Comparison of ENCODE assay signal across 1 cellular context in the genomic region with DNA sequence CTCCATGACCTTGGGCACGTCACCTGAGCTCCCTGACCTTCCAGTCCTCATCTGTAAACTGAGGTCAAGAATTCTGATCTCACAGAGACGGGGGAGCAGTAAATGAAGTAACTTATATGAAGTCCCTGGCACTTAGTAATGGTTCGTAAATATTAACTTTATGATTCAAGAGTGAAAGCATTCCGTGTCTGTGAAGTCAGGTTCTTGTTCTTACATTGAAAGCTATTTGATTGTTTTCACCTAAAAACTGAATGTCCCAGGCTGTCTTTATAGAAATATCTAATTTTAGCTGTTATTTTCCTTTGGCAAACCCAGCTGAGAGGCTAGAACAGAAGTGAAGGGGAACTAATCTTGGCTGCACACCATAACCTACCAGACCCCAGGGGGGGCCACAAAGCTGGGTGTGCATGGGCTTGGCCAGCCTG.
TF ChIP-seq lines count a peak whose summit lies in the region.

No MANE protein-coding gene starts in this region.

TF ChIP-seq in K562, 482 proteins besides CTCF, POLR2A, EP300 and RAD21 (continued from another document):
- TF ChIP-seq, protein P1, sequence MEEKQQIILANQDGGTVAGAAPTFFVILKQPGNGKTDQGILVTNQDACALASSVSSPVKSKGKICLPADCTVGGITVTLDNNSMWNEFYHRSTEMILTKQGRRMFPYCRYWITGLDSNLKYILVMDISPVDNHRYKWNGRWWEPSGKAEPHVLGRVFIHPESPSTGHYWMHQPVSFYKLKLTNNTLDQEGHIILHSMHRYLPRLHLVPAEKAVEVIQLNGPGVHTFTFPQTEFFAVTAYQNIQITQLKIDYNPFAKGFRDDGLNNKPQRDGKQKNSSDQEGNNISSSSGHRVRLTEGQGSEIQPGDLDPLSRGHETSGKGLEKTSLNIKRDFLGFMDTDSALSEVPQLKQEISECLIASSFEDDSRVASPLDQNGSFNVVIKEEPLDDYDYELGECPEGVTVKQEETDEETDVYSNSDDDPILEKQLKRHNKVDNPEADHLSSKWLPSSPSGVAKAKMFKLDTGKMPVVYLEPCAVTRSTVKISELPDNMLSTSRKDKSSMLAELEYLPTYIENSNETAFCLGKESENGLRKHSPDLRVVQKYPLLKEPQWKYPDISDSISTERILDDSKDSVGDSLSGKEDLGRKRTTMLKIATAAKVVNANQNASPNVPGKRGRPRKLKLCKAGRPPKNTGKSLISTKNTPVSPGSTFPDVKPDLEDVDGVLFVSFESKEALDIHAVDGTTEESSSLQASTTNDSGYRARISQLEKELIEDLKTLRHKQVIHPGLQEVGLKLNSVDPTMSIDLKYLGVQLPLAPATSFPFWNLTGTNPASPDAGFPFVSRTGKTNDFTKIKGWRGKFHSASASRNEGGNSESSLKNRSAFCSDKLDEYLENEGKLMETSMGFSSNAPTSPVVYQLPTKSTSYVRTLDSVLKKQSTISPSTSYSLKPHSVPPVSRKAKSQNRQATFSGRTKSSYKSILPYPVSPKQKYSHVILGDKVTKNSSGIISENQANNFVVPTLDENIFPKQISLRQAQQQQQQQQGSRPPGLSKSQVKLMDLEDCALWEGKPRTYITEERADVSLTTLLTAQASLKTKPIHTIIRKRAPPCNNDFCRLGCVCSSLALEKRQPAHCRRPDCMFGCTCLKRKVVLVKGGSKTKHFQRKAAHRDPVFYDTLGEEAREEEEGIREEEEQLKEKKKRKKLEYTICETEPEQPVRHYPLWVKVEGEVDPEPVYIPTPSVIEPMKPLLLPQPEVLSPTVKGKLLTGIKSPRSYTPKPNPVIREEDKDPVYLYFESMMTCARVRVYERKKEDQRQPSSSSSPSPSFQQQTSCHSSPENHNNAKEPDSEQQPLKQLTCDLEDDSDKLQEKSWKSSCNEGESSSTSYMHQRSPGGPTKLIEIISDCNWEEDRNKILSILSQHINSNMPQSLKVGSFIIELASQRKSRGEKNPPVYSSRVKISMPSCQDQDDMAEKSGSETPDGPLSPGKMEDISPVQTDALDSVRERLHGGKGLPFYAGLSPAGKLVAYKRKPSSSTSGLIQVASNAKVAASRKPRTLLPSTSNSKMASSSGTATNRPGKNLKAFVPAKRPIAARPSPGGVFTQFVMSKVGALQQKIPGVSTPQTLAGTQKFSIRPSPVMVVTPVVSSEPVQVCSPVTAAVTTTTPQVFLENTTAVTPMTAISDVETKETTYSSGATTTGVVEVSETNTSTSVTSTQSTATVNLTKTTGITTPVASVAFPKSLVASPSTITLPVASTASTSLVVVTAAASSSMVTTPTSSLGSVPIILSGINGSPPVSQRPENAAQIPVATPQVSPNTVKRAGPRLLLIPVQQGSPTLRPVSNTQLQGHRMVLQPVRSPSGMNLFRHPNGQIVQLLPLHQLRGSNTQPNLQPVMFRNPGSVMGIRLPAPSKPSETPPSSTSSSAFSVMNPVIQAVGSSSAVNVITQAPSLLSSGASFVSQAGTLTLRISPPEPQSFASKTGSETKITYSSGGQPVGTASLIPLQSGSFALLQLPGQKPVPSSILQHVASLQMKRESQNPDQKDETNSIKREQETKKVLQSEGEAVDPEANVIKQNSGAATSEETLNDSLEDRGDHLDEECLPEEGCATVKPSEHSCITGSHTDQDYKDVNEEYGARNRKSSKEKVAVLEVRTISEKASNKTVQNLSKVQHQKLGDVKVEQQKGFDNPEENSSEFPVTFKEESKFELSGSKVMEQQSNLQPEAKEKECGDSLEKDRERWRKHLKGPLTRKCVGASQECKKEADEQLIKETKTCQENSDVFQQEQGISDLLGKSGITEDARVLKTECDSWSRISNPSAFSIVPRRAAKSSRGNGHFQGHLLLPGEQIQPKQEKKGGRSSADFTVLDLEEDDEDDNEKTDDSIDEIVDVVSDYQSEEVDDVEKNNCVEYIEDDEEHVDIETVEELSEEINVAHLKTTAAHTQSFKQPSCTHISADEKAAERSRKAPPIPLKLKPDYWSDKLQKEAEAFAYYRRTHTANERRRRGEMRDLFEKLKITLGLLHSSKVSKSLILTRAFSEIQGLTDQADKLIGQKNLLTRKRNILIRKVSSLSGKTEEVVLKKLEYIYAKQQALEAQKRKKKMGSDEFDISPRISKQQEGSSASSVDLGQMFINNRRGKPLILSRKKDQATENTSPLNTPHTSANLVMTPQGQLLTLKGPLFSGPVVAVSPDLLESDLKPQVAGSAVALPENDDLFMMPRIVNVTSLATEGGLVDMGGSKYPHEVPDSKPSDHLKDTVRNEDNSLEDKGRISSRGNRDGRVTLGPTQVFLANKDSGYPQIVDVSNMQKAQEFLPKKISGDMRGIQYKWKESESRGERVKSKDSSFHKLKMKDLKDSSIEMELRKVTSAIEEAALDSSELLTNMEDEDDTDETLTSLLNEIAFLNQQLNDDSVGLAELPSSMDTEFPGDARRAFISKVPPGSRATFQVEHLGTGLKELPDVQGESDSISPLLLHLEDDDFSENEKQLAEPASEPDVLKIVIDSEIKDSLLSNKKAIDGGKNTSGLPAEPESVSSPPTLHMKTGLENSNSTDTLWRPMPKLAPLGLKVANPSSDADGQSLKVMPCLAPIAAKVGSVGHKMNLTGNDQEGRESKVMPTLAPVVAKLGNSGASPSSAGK (IDR thresholded peaks at IDR 0.05) = 0 out of 2 replicates have a peak, but pooled peaks have one; percentile 22
